Comparison of ENCODE assay signal across 24 cellular contexts in the genomic region with DNA sequence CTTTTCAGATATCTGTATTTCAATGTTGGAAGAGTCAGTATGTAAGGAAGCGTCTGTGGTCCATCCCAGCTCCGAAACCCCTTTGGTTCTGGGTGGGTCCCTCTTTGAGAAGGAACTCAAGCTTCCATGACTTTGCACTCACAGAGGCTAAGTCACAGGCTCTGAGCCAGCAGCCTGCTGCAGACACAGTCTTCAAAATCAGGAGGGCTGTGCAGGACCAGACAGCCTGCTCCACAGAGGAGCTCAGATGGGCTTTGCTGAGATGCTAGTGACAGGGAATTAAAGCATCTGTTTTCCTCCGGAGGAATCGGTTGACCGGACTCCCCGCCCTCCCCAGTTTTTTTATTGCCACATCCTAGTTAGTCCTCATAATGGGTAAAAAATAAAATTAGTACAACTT.
"Had no signal": no experiment of that assay in that cellular context is flagged by ENCODE, and none has a peak within 500 bp of the region (broad histone marks: within the 10 kb centered on the region; RNA-seq: fewer than 3 reads in every experiment).

No MANE protein-coding gene starts in this region.

- H3K27me3 ChIP-seq: neutrophil, pancreas, right lobe of liver, sigmoid colon, stomach, thyroid gland, tibial nerve, upper lobe of right lung, uterus had no signal

- H3K36me3 ChIP-seq: neutrophil, pancreas, prostate gland, right lobe of liver, sigmoid colon, stomach, thoracic aorta, thyroid gland, tibial nerve, upper lobe of right lung, uterus had no signal

- H3K9me3 ChIP-seq: neutrophil, pancreas, prostate gland, right lobe of liver, sigmoid colon, thoracic aorta, thyroid gland, tibial nerve, upper lobe of right lung, uterus had no signal

- H3K4me1 ChIP-seq: pancreas, prostate gland, sigmoid colon, stomach, thyroid gland, upper lobe of right lung, uterus had no signal

- DNase-seq: naive thymus-derived CD8-positive, alpha-beta T cell; nephron progenitor cell; pancreas; retina; right cardiac atrium; right lobe of liver; sigmoid colon; small intestine; stimulated activated CD4-positive, alpha-beta T cell treated with anti-CD3 and anti-CD28 coated beads, Interleukin-15, amount 100 ng/mL, for 24 hours; stimulated activated CD4-positive, alpha-beta T cell treated with anti-CD3 and anti-CD28 coated beads, Interleukin-2, amount 100 ng/mL, for 24 hours; stimulated activated CD4-positive, alpha-beta T cell treated with anti-CD3 and anti-CD28 coated beads, Interleukin-2, amount 100 ng/mL, for 48 hours; stimulated activated CD4-positive, alpha-beta T cell treated with anti-CD3 and anti-CD28 coated beads, Interleukin-4, amount 100 ng/mL, for 24 hours; stimulated activated naive B cell treated with anti-CD40 and anti-IgM and Interleukin-4, amounts not matched to agents 10 μg/mL and 1 μg/mL and 100 μg/mL, for 72 hours; stimulated activated naive CD4-positive, alpha-beta T cell treated with Interleukin-2 at 50 U/mL for 16 hours; stomach; thyroid gland; upper lobe of right lung; uterus had no signal

- H3K4me3 ChIP-seq: pancreas, prostate gland, right lobe of liver, sigmoid colon, stomach, thoracic aorta, thyroid gland, tibial nerve, upper lobe of right lung, uterus had no signal

- ATAC-seq: naive thymus-derived CD8-positive, alpha-beta T cell; natural killer cell treated with Interleukin-12 subunit alpha and Interleukin-12 subunit beta and Interleukin-15 and Interleukin-18, amount 100 ng/mL, for 72 hours; pancreas; right cardiac atrium; right lobe of liver; stimulated activated effector memory CD8-positive, alpha-beta T cell treated with anti-CD3 and anti-CD28 coated beads, Interleukin-12 subunit alpha, Interleukin-12 subunit beta, amount 100 ng/mL, for 72 hours; stimulated activated naive B cell treated with anti-CD40 and anti-IgM and Interleukin-4, amounts not matched to agents 10 μg/mL and 1 μg/mL and 100 μg/mL, for 72 hours; upper lobe of right lung had no signal

- H3K27ac ChIP-seq: neutrophil, pancreas, prostate gland, right lobe of liver, sigmoid colon, stomach, thoracic aorta, thyroid gland, tibial nerve, upper lobe of right lung, uterus had no signal
